23 cellular contexts compared by ENCODE assay signal in genomic region chr4:8022767-8023695, GRCh38.
DNase-seq lines count a peak whose midpoint lies in the region; ATAC-seq, FAIRE-seq and TF ChIP-seq lines count a peak whose summit lies in the region.
"Had no signal": no experiment of that assay in that cellular context is flagged by ENCODE, and none has a peak within 500 bp of the region (broad histone marks: within the 10 kb centered on the region; RNA-seq: fewer than 3 reads in every experiment).

No MANE protein-coding gene starts in this region.

- no peaks in the 10 kb centered on the region for H3K79me1 ChIP-seq in trophoblast cell (ENCODE audit: low read length)

- DNase-seq in K562 (ENCODE audit: extremely low read depth in 1 of 4, low spot score in 3 of 4) (no peak), neural crest cell (ENCODE audit: low read depth, low spot score) (no peak), trophoblast cell (no peak), T-helper 9 cell (no peak), progenitor cell of endocrine pancreas (ENCODE audit: low spot score, unreplicated experiment) (no peak), NCI-H2107 treated with DMSO at 0.1 percent for 48 hours (lab: John Stamatoyannopoulos, UW; ENCODE audit: unreplicated experiment) (no peak)
- DNase-seq: ACHN; BE2C; C1 segment of cervical spinal cord; Caco-2; CD4-positive, CD25-positive, alpha-beta regulatory T cell; DMS79 treated with DMSO at 0.1 percent for 48 hours; GF-D8; H7; KG1 had no signal

- H2BK12ac ChIP-seq in trophoblast cell (ENCODE audit: low read length): no peak overlapping the region

- ATAC-seq in K562 (no peak), GM18861 (IDR thresholded peaks at IDR 0.05; ENCODE audit: unreplicated experiment) (no peak)
- ATAC-seq: GM23338, HCT116 had no signal

- no peak for TF ChIP-seq EP300 in K562 (IDR thresholded peaks at IDR 0.05; ENCODE audit: low read length)

- no peak overlapping the region for H2BK5ac ChIP-seq in trophoblast cell (ENCODE audit: low read depth, low read length, poor library complexity)

- no TSS peak for BruUV-seq in K562 (replicated peaks; lab: Mats Ljungman, UMichigan)

- POLR2A ChIA-PET in HEK293 (lab: Yijun Ruan, JAX) (no interaction called here), K562 (lab: Yijun Ruan, JAX) (interaction anchor here (1.1 kb wide), 1 partner anchor 16 kb away, joined by 3 read pairs; no protein-coding TSS in a partner anchor)

- H3K18ac ChIP-seq in trophoblast cell (ENCODE audit: low read length): no peak overlapping the region

- no peak overlapping the region for H4K12ac ChIP-seq in trophoblast cell (ENCODE audit: low read depth, low read length)

- H3K36me3 Mint-ChIP-seq in neural crest cell (ENCODE audit: low read depth) (no peaks in the 10 kb centered on the region), progenitor cell of endocrine pancreas (ENCODE audit: insufficient read depth) (no peaks in the 10 kb centered on the region)
- H3K36me3 Mint-ChIP-seq: IgD-negative memory B cell had no signal

- no peaks in the 10 kb centered on the region for H3K9me3 ChIP-seq in HEK293 (ENCODE audit: control insufficient read depth, insufficient read depth, low read depth, low read length)
- H3K9me3 ChIP-seq in K562 (replicated peaks; ENCODE audit: control insufficient read depth, insufficient read depth, low read depth, low read length): no peaks in the 10 kb centered on the region
- no peaks in the 10 kb centered on the region for H3K9me3 ChIP-seq in trophoblast cell (ENCODE audit: insufficient read depth, low read depth, low read length)
- H3K9me3 ChIP-seq: BE2C, Caco-2 had no signal

- H3K14ac ChIP-seq in trophoblast cell (ENCODE audit: low read length): no peak overlapping the region

- TF ChIP-seq RAD21 in K562 (CRISPR knock-in tag; conservative IDR thresholded peaks at IDR 0.05 in 1 of 2, IDR thresholded peaks at IDR 0.05 in 1 of 2): no peak

- H3K79me2 ChIP-seq in K562 (ENCODE audit: control insufficient read depth, insufficient read depth, low read length) (no peaks in the 10 kb centered on the region), trophoblast cell (ENCODE audit: control insufficient read depth, insufficient read depth, low read length, poor library complexity) (no peaks in the 10 kb centered on the region)

- TF ChIP-seq POLR2A in K562 (conservative IDR thresholded peaks at IDR 0.05): no peak

- no peak for FAIRE-seq in K562 (lab: Jason Lieb, UNC)
- FAIRE-seq: A204.1, D721Med, HepG2 had no signal

- H3K27ac Mint-ChIP-seq in neural crest cell (ENCODE audit: unreplicated experiment): peak overlapping the region; percentile 71
- no peak overlapping the region for H3K27ac Mint-ChIP-seq in progenitor cell of endocrine pancreas
- H3K27ac Mint-ChIP-seq: GM23338 had no signal

- H3K9ac ChIP-seq in K562 (ENCODE audit: insufficient read depth in 1 of 2, low read depth in 2 of 2, low read length in 2 of 2) (no peak overlapping the region; a peak in 1 of 4 replicates), trophoblast cell (ENCODE audit: low read length) (no peak overlapping the region)

- H3K4me3 Mint-ChIP-seq in neural crest cell (no peak overlapping the region), progenitor cell of endocrine pancreas (ENCODE audit: low read depth) (no peak overlapping the region)
- H3K4me3 Mint-ChIP-seq: CD4-positive, CD25-positive, alpha-beta regulatory T cell; GM23338; IgD-negative memory B cell had no signal

- no peak overlapping the region for H3K4me2 ChIP-seq in K562 (ENCODE audit: insufficient read depth, low read length)
- H3K4me2 ChIP-seq in trophoblast cell (ENCODE audit: low read length): no peak overlapping the region
- H3K4me2 ChIP-seq: GM23338 had no signal

- H3K27me3 ChIP-seq in K562 (ENCODE audit: control insufficient read depth in 2 of 2, insufficient read depth in 2 of 2, low read length in 2 of 2) (peaks cover 12 to 63% of the 10 kb centered on the region in 2 experiments; a peak in 4 of 5 replicates), trophoblast cell (ENCODE audit: insufficient read depth, low read length) (peaks cover 2% of the 10 kb centered on the region)
- H3K27me3 ChIP-seq: BE2C had no signal

- no peak overlapping the region for H4K91ac ChIP-seq in trophoblast cell (ENCODE audit: low read depth, low read length)

- H3K9me3 Mint-ChIP-seq in neural crest cell: no peaks in the 10 kb centered on the region
- H3K9me3 Mint-ChIP-seq in progenitor cell of endocrine pancreas (ENCODE audit: low read depth): no peaks in the 10 kb centered on the region
- H3K9me3 Mint-ChIP-seq: CD4-positive, CD25-positive, alpha-beta regulatory T cell; GM23338; IgD-negative memory B cell had no signal

- peaks cover 4% of the 10 kb centered on the region for H3K9me1 ChIP-seq in K562 (ENCODE audit: control insufficient read depth, insufficient read depth, low read length)

- H2AK5ac ChIP-seq in trophoblast cell (ENCODE audit: low read length): no peak overlapping the region

- H2BK120ac ChIP-seq in trophoblast cell (ENCODE audit: insufficient read depth, low read length, poor library complexity): no peak overlapping the region

- H3K4me3 ChIP-seq in HEK293 (ENCODE audit: low read depth, low read length): no peak overlapping the region
- H3K4me3 ChIP-seq in K562: no peak overlapping the region
- peak overlapping the region; percentile 46 for H3K4me3 ChIP-seq in trophoblast cell (ENCODE audit: low read depth, low read length)
- H3K4me3 ChIP-seq: GM23338 had no signal

- H3K36me3 ChIP-seq in HEK293 (ENCODE audit: control insufficient read depth in 2 of 2, insufficient read depth in 1 of 2, low read length in 2 of 2): no peaks in the 10 kb centered on the region
- H3K36me3 ChIP-seq in K562 (ENCODE audit: control insufficient read depth, insufficient read depth, low read length): no peaks in the 10 kb centered on the region
- H3K36me3 ChIP-seq in trophoblast cell (ENCODE audit: control insufficient read depth in 1 of 2, insufficient read depth in 2 of 2, low read length in 2 of 2): no peaks in the 10 kb centered on the region
- H3K36me3 ChIP-seq: BE2C had no signal

- H4K20me1 ChIP-seq in K562 (replicated peaks; ENCODE audit: control insufficient read depth, insufficient read depth, low read length): peaks cover 8% of the 10 kb centered on the region

- peaks cover 9% of the 10 kb centered on the region for H3K4me1 Mint-ChIP-seq in neural crest cell
- H3K4me1 Mint-ChIP-seq in progenitor cell of endocrine pancreas (ENCODE audit: low read depth): peaks cover 3% of the 10 kb centered on the region
- H3K4me1 Mint-ChIP-seq: CD4-positive, CD25-positive, alpha-beta regulatory T cell had no signal

- 0% methylated on average over 18 of the region's 29 CpGs for WGBS in K562 (ENCODE audit: insufficient coverage, low coverage, missing lambda C conversion rate)
- WGBS in trophoblast cell (ENCODE audit: extremely low coverage, insufficient coverage, insufficient read length): no CpG with 5 or more reads among the region's 29 CpGs

- no peak overlapping the region for H3K23ac ChIP-seq in trophoblast cell (ENCODE audit: low read length)

- intact Hi-C loops in K562 (cut with micrococcal nuclease): no loop called here

- H4K8ac ChIP-seq in trophoblast cell (ENCODE audit: low read depth, low read length): no peak overlapping the region

- no peak overlapping the region for H3K4ac ChIP-seq in trophoblast cell (ENCODE audit: low read depth, low read length)

- CTCF ChIA-PET in HEK293 (lab: Yijun Ruan, JAX) (no interaction called here), K562 (lab: Yijun Ruan, JAX; ENCODE audit: low intra/inter-chr PET ratio) (no interaction called here)

- no peaks in the 10 kb centered on the region for H3K27me3 Mint-ChIP-seq in neural crest cell (ENCODE audit: low read depth)
- peaks cover 31% of the 10 kb centered on the region for H3K27me3 Mint-ChIP-seq in progenitor cell of endocrine pancreas
- H3K27me3 Mint-ChIP-seq: IgD-negative memory B cell had no signal

- in situ Hi-C loops in K562 (cut with MboI): no loop called here

- H3K4me1 ChIP-seq in HEK293 (ENCODE audit: control insufficient read depth, insufficient read depth, low read length) (no peaks in the 10 kb centered on the region), K562 (replicated peaks in 1 of 2; ENCODE audit: control insufficient read depth in 2 of 2, insufficient read depth in 2 of 2, low read length in 2 of 2) (peaks cover 0 to 4% of the 10 kb centered on the region in 2 experiments; a peak in 2 of 5 replicates), trophoblast cell (ENCODE audit: control insufficient read depth in 1 of 2, insufficient read depth in 2 of 2, low read length in 2 of 2) (peaks cover 0 to 2% of the 10 kb centered on the region in 2 experiments)
- H3K4me1 ChIP-seq: Caco-2 had no signal

- TF ChIP-seq CTCF in HEK293 (tag by site-specific recombination; IDR thresholded peaks at IDR 0.05) (no peak), K562 (IDR thresholded peaks at IDR 0.05 in 2 of 3, conservative IDR thresholded peaks at IDR 0.05 in 1 of 3; ENCODE audit: insufficient read depth in 2 of 3, low read depth in 1 of 3, low read length in 3 of 3) (no peak), neural crest cell (conservative IDR thresholded peaks at IDR 0.05) (no peak), progenitor cell of endocrine pancreas (IDR thresholded peaks at IDR 0.05; ENCODE audit: unreplicated experiment) (no peak)

- H2AFZ ChIP-seq in K562 (ENCODE audit: low read depth, low read length) (no peak overlapping the region), trophoblast cell (ENCODE audit: insufficient read depth, low read length, poor library complexity) (no peak overlapping the region)
- H2AFZ ChIP-seq: GM23338 had no signal

- H3K27ac ChIP-seq in HEK293 (ENCODE audit: extremely low read depth, low read depth, low read length) (no peak overlapping the region), K562 (ENCODE audit: extremely low read depth, low read depth, low read length) (no peak overlapping the region), trophoblast cell (ENCODE audit: low read depth, low read length) (no peak overlapping the region)

TF ChIP-seq in HEK293, 187 proteins besides CTCF, POLR2A, EP300 and RAD21 (continues in another document):
- no peak for TF ChIP-seq ZNF248 (tag by site-specific recombination; IDR thresholded peaks at IDR 0.05)

TF ChIP-seq in K562, 482 proteins besides CTCF, POLR2A, EP300 and RAD21 (continues in another document):
- TF ChIP-seq ATF1 (CRISPR knock-in tag; IDR thresholded peaks at IDR 0.05): no peak
- no peak for TF ChIP-seq ATF1 (tag; IDR thresholded peaks at IDR 0.05)
